ENCODE assay signal across 24 cellular contexts in genomic region chr3:69929019-69929418, GRCh38.
"Had no signal": no experiment of that assay in that cellular context is flagged by ENCODE, and none has a peak within 500 bp of the region (broad histone marks: within the 10 kb centered on the region; RNA-seq: fewer than 3 reads in every experiment).

No MANE protein-coding gene starts in this region.

- H3K36me3 ChIP-seq: gastroesophageal sphincter, right lobe of liver, tibial artery, upper lobe of right lung, WERI-Rb-1 had no signal

- H3K9me3 Mint-ChIP-seq: activated naive CD4-positive, alpha-beta T cell treated with anti-CD3 and anti-CD28 coated beads for 36 hours; nephron; stimulated activated naive CD8-positive, alpha-beta T cell treated with anti-CD3 and anti-CD28 coated beads, Interleukin-15, amount 100 ng/mL, for 72 hours had no signal

- DNase-seq: activated CD4-positive, alpha-beta T cell treated with anti-CD3 and anti-CD28 coated beads for 48 hours; activated CD4-positive, alpha-beta T cell treated with anti-CD3 and anti-CD28 coated beads, Interleukin-2, amount 50 U/mL, for 48 hours; activated CD8-positive, alpha-beta memory T cell treated with anti-CD3 and anti-CD28 coated beads for 24 hours; activated effector memory CD4-positive, alpha-beta T cell treated with anti-CD3 and anti-CD28 coated beads, Interleukin-2, amount 50 U/mL, for 16 hours; activated naive CD4-positive, alpha-beta T cell treated with anti-CD3 and anti-CD28 coated beads for 36 hours; amniotic stem cell; effector memory CD8-positive, alpha-beta T cell; immature natural killer cell; kidney; posterior cingulate gyrus; right lobe of liver; stimulated activated CD4-positive, alpha-beta T cell treated with anti-CD3 and anti-CD28 coated beads, Interleukin-4, amount 100 ng/mL, for 1 hour; stimulated activated naive CD8-positive, alpha-beta T cell treated with anti-CD3 and anti-CD28 coated beads, Interleukin-15, amount 100 ng/mL, for 72 hours; T-helper 17 cell; T1000; tibial artery; upper lobe of right lung; WERI-Rb-1 had no signal

- H3K27me3 Mint-ChIP-seq: effector memory CD8-positive, alpha-beta T cell; stimulated activated naive CD8-positive, alpha-beta T cell treated with anti-CD3 and anti-CD28 coated beads, Interleukin-15, amount 100 ng/mL, for 72 hours; T-helper 17 cell had no signal

- H3K36me3 Mint-ChIP-seq: immature natural killer cell had no signal

- H3K4me3 ChIP-seq: coronary artery, gastroesophageal sphincter, lung, right lobe of liver, tibial artery, upper lobe of right lung had no signal

- H3K27ac Mint-ChIP-seq: activated naive CD4-positive, alpha-beta T cell treated with anti-CD3 and anti-CD28 coated beads for 36 hours; effector memory CD8-positive, alpha-beta T cell; immature natural killer cell; nephron; T-helper 17 cell had no signal

- H3K27ac ChIP-seq: coronary artery, gastroesophageal sphincter, right lobe of liver, tibial artery, upper lobe of right lung, WERI-Rb-1 had no signal

- H3K4me1 ChIP-seq: right lobe of liver had no signal

- H3K27me3 ChIP-seq: gastroesophageal sphincter, right lobe of liver, tibial artery, upper lobe of right lung had no signal

- H3K9me3 ChIP-seq: gastroesophageal sphincter, right lobe of liver, tibial artery, upper lobe of right lung had no signal

- H3K4me1 Mint-ChIP-seq: immature natural killer cell; nephron; stimulated activated naive CD8-positive, alpha-beta T cell treated with anti-CD3 and anti-CD28 coated beads, Interleukin-15, amount 100 ng/mL, for 72 hours; T-helper 17 cell had no signal

- ATAC-seq: activated CD4-positive, CD25-positive, alpha-beta regulatory T cell treated with anti-CD3 and anti-CD28 coated beads, Interleukin-2, amount 50 U/mL, for 24 hours; effector memory CD8-positive, alpha-beta T cell; gastroesophageal sphincter; left lobe of liver; right lobe of liver; stimulated activated naive CD8-positive, alpha-beta T cell treated with anti-CD3 and anti-CD28 coated beads, Interleukin-15, amount 100 ng/mL, for 72 hours; T-helper 17 cell; upper lobe of right lung had no signal

- H3K4me3 Mint-ChIP-seq: activated naive CD4-positive, alpha-beta T cell treated with anti-CD3 and anti-CD28 coated beads for 36 hours; effector memory CD8-positive, alpha-beta T cell; immature natural killer cell; nephron; stimulated activated naive CD8-positive, alpha-beta T cell treated with anti-CD3 and anti-CD28 coated beads, Interleukin-15, amount 100 ng/mL, for 72 hours; T-helper 17 cell had no signal
